ENCODE assay signal across 20 cellular contexts in the genomic region with DNA sequence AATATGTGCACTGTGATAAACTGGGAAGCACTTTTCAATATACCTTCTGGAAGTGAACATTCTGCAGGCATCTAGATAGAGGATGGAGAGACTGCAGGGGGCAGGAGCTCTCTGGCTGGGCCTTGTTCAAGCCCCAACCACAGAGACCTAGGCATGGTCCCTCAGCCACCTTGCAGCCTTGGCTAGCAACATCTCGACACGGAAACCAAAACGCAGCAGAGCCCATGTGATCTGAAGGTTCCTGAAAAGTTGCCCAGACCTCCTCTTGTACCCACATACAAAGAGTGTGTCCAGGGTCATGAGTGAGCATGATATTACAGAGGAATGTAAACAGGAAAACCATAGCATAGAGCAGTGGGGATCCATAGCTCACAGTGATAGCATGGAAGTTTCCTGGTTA. TPM values are rescaled to one million over a fixed set of nuclear protein-coding genes. Genes with fewer than 3 reads are reported as not detected.
"Had no signal": no experiment of that assay in that cellular context is flagged by ENCODE, and none has a peak within 500 bp of the region (broad histone marks: within the 10 kb centered on the region; RNA-seq: fewer than 3 reads in every experiment).

No MANE protein-coding gene starts in this region.

- ATAC-seq: left cardiac atrium, psoas muscle, right cardiac atrium, T-cell, upper lobe of right lung had no signal

- DNase-seq: activated CD4-positive, alpha-beta memory T cell treated with anti-CD3 and anti-CD28 coated beads for 36 hours; activated naive CD4-positive, alpha-beta T cell treated with Interleukin-2 at 50 U/mL for 16 hours; activated T-cell treated with anti-CD3 and anti-CD28 coated beads, Interleukin-2, amount 50 U/mL, for 1 hour; amygdala; effector CD4-positive, alpha-beta T cell; erythroblast; foreskin melanocyte; hippocampal formation; islet precursor cell; left cardiac atrium; ovary; psoas muscle; right cardiac atrium; stimulated activated CD4-positive, alpha-beta T cell treated with anti-CD3 and anti-CD28 coated beads, Interleukin-4, amount 100 ng/mL, for 24 hours; substantia nigra; T-cell; T-helper 9 cell; thyroid gland; upper lobe of right lung had no signal

- H3K4me3 ChIP-seq: ovary, psoas muscle, thyroid gland, upper lobe of right lung had no signal

RNA-seq across cellular contexts. Expression of gene SAMD11, which starts 33.1 kb away (rescaled TPM):
- total RNA-seq: activated CD4-positive, alpha-beta memory T cell treated with anti-CD3 and anti-CD28 coated beads for 36 hours; mononuclear cell had no signal
